In genomic region chr20:43243672-43244269, GRCh38 we compare ENCODE assay signal across 9 cellular contexts. TPM values are rescaled to one million over a fixed set of nuclear protein-coding genes. Genes with fewer than 3 reads are reported as not detected.
DNase-seq lines count a peak whose midpoint lies in the region; ATAC-seq and TF ChIP-seq lines count a peak whose summit lies in the region.
"Had no signal": no experiment of that assay in that cellular context is flagged by ENCODE, and none has a peak within 500 bp of the region (broad histone marks: within the 10 kb centered on the region; RNA-seq: fewer than 3 reads in every experiment).

No MANE protein-coding gene starts in this region.

- no peak overlapping the region for H3K9ac ChIP-seq in HCT116 (ENCODE audit: low read length)

- BruUV-seq in HCT116 (replicated peaks; lab: Mats Ljungman, UMichigan): no TSS peak

- intact Hi-C loops in HCT116 (cut with micrococcal nuclease) (no loop called here), lower lobe of right lung (cut with DNase I) (no loop called here)

- no peak overlapping the region for H3K4me2 ChIP-seq in HCT116 (ENCODE audit: low read length)

- H3K36me3 ChIP-seq in HCT116 (ENCODE audit: control insufficient read depth in 1 of 2, insufficient read depth in 2 of 2, low read length in 2 of 2) (no peaks in the 10 kb centered on the region), lower lobe of right lung (no peaks in the 10 kb centered on the region)

- H3K9me3 ChIP-seq in HCT116 (ENCODE audit: control insufficient read depth in 1 of 2, insufficient read depth in 1 of 2, low read depth in 1 of 2, low read length in 2 of 2): no peaks in the 10 kb centered on the region
- H3K9me3 ChIP-seq in lower lobe of right lung: no peaks in the 10 kb centered on the region

- H3K27me3 ChIP-seq in HCT116 (ENCODE audit: insufficient read depth, low read length): peaks cover 62% of the 10 kb centered on the region
- H3K27me3 ChIP-seq in lower lobe of right lung (ENCODE audit: low read depth): peaks cover 3% of the 10 kb centered on the region

- CTCF ChIA-PET in HCT116 (lab: Charles Lee): no interaction called here

- H3K9me3 Mint-ChIP-seq in stimulated activated memory B cell treated with anti-CD40 and anti-IgM and Interleukin-4, amounts not matched to agents 10 μg/mL and 1 μg/mL and 100 μg/mL, for 72 hours: peaks cover 8% of the 10 kb centered on the region

- peak in 2 of 3 experiments; percentile 42 to 45; a peak in 4 of 6 replicates for TF ChIP-seq CTCF in HCT116 (IDR thresholded peaks at IDR 0.05 in 2 of 3, conservative IDR thresholded peaks at IDR 0.05 in 1 of 3; ENCODE audit: borderline replicate concordance in 1 of 3, insufficient read depth in 1 of 3, low read depth in 2 of 3, low read length in 2 of 3)
- peak; percentile 28 for TF ChIP-seq CTCF in lower lobe of right lung (IDR thresholded peaks at IDR 0.05)

- no peaks in the 10 kb centered on the region for H3K36me3 Mint-ChIP-seq in stimulated activated memory B cell treated with anti-CD40 and anti-IgM and Interleukin-4, amounts not matched to agents 10 μg/mL and 1 μg/mL and 100 μg/mL, for 72 hours

- RAD21 ChIA-PET in HCT116 (lab: Charles Lee; ENCODE audit: low non-redundant PET in 1 of 2, low total read pairs in 2 of 2, uncharacterized antibody in 2 of 2, unreplicated experiment in 2 of 2): no interaction called here

- H2AFZ ChIP-seq in HCT116 (ENCODE audit: low read depth, low read length, poor library complexity, severe bottlenecking): no peak overlapping the region

- H4K20me1 ChIP-seq in HCT116 (ENCODE audit: insufficient read depth): no peaks in the 10 kb centered on the region

- TF ChIP-seq POLR2A in HCT116 (IDR thresholded peaks at IDR 0.05; ENCODE audit: borderline replicate concordance, extremely low read depth, insufficient read depth, insufficient read length): no peak

- no peak overlapping the region for H3K27ac ChIP-seq in HCT116 (ENCODE audit: low read depth, low read length)
- no peak overlapping the region for H3K27ac ChIP-seq in lower lobe of right lung

- H3K27me3 Mint-ChIP-seq in stimulated activated memory B cell treated with anti-CD40 and anti-IgM and Interleukin-4, amounts not matched to agents 10 μg/mL and 1 μg/mL and 100 μg/mL, for 72 hours: peaks cover 7% of the 10 kb centered on the region

- H3K27ac Mint-ChIP-seq in stimulated activated memory B cell treated with anti-CD40 and anti-IgM and Interleukin-4, amounts not matched to agents 10 μg/mL and 1 μg/mL and 100 μg/mL, for 72 hours: no peak overlapping the region

- 0 out of 2 replicates have a peak, but pooled peaks have one; percentile 22 for TF ChIP-seq RAD21 in HCT116 (IDR thresholded peaks at IDR 0.05; ENCODE audit: low read depth)

- ATAC-seq in HCT116: peak; percentile 79
- ATAC-seq in lower lobe of right lung: peak in 1 of 2 donors; percentile 45
- ATAC-seq in GM18858 (IDR thresholded peaks at IDR 0.05; ENCODE audit: unreplicated experiment): no peak
- ATAC-seq in stimulated activated memory B cell treated with anti-CD40 and anti-IgM and Interleukin-4, amounts not matched to agents 10 μg/mL and 1 μg/mL and 100 μg/mL, for 72 hours: no peak

- H3K4me3 ChIP-seq in HCT116 (replicated peaks in 1 of 2; ENCODE audit: low read depth in 1 of 2, low read length in 2 of 2): no peak overlapping the region
- H3K4me3 ChIP-seq in lower lobe of right lung: no peak overlapping the region

- POLR2A ChIA-PET in HCT116 (lab: Charles Lee): no interaction called here

- H3K4me3 Mint-ChIP-seq in stimulated activated memory B cell treated with anti-CD40 and anti-IgM and Interleukin-4, amounts not matched to agents 10 μg/mL and 1 μg/mL and 100 μg/mL, for 72 hours: no peak overlapping the region

- no peaks in the 10 kb centered on the region for H3K9me2 ChIP-seq in HCT116 (ENCODE audit: insufficient read depth)

- H3K4me1 ChIP-seq in HCT116 (ENCODE audit: control insufficient read depth in 1 of 2, insufficient read depth in 2 of 2, low read length in 2 of 2): no peaks in the 10 kb centered on the region
- no peaks in the 10 kb centered on the region for H3K4me1 ChIP-seq in lower lobe of right lung

- DNase-seq in Ammon's horn (ENCODE audit: low spot score) (peak; percentile 72), HCT116 (ENCODE audit: low read depth, low spot score) (no peak), RPMI8226 (peak; percentile 33), lower lobe of right lung (no peak), DMS153 (lab: John Stamatoyannopoulos, UW) (no peak)
- DNase-seq in stimulated activated CD4-positive, alpha-beta T cell treated with anti-CD3 and anti-CD28 coated beads, Interleukin-4, amount 100 ng/mL, for 4 hours: no peak
- DNase-seq: foreskin melanocyte had no signal

- no peaks in the 10 kb centered on the region for H3K4me1 Mint-ChIP-seq in stimulated activated memory B cell treated with anti-CD40 and anti-IgM and Interleukin-4, amounts not matched to agents 10 μg/mL and 1 μg/mL and 100 μg/mL, for 72 hours

- no peaks in the 10 kb centered on the region for H3K79me2 ChIP-seq in HCT116 (ENCODE audit: insufficient read depth, low read length)

TF ChIP-seq in HCT116, 20 proteins besides CTCF, POLR2A, EP300 and RAD21:
- no peak for TF ChIP-seq EZH2phosphoT487 (IDR thresholded peaks at IDR 0.05; ENCODE audit: borderline replicate concordance)
- TF ChIP-seq MAX (IDR thresholded peaks at IDR 0.05): no peak
- TF ChIP-seq FOSL1 (IDR thresholded peaks at IDR 0.05; ENCODE audit: low read depth): no peak

RNA-seq across cellular contexts. Expression of gene PTPRT, which starts 54.1 kb away (rescaled TPM):
- total RNA-seq in HCT116 (2021; ENCODE audit: unreplicated experiment) (not detected), lower lobe of right lung (8.0 TPM)
- polyA plus RNA-seq in HCT116 (2012): not detected in 2 replicates

Comparison
In these comparisons a context has a peak if more than half of its experiments do, and no peak if none do; other contexts are left out.
1. DNase-seq: peak in Ammon's horn (single experiment) and RPMI8226 (single experiment); none in HCT116 (single experiment), lower lobe of right lung (single experiment), DMS153 (single experiment) and stimulated activated CD4-positive, alpha-beta T cell treated with anti-CD3 and anti-CD28 coated beads, Interleukin-4, amount 100 ng/mL, for 4 hours (0 of 2).